ENCODE assay signal across 9 cellular contexts in genomic region chr3:140505256-140505655, GRCh38.
DNase-seq lines count a peak whose midpoint lies in the region; ATAC-seq and TF ChIP-seq lines count a peak whose summit lies in the region.
"Had no signal": no experiment of that assay in that cellular context is flagged by ENCODE, and none has a peak within 500 bp of the region (broad histone marks: within the 10 kb centered on the region; RNA-seq: fewer than 3 reads in every experiment).

No MANE protein-coding gene starts in this region.

- peaks cover 8% of the 10 kb centered on the region for H3K4me1 Mint-ChIP-seq in endothelial cell (ENCODE audit: unreplicated experiment)

- TF ChIP-seq CTCF in endothelial cell (IDR thresholded peaks at IDR 0.05; ENCODE audit: unreplicated experiment) = no peak

- H3K9me3 Mint-ChIP-seq in endothelial cell (ENCODE audit: unreplicated experiment) = no peaks in the 10 kb centered on the region

- no peaks in the 10 kb centered on the region for H3K36me3 Mint-ChIP-seq in endothelial cell (ENCODE audit: low read depth, unreplicated experiment)

- DNase-seq in NCI-H146 (lab: John Stamatoyannopoulos, UW) (peak; percentile 76), kidney glomerular epithelial cell (lab: John Stamatoyannopoulos, UW) (peak; percentile 67), HT-29 (ENCODE audit: low spot score) (no peak), endothelial cell (ENCODE audit: low spot score) (no peak)
- no peak for DNase-seq in stimulated activated CD4-positive, alpha-beta T cell treated with anti-CD3 and anti-CD28 coated beads, Interleukin-2, amount 100 ng/mL, for 48 hours
- DNase-seq: activated naive CD4-positive, alpha-beta T cell treated with anti-CD3 and anti-CD28 coated beads, Interleukin-2, amount 50 U/mL, for 16 hours had no signal

- peaks cover 2% of the 10 kb centered on the region for H3K27me3 Mint-ChIP-seq in endothelial cell (ENCODE audit: unreplicated experiment)

- no peak overlapping the region for H3K27ac Mint-ChIP-seq in endothelial cell (ENCODE audit: unreplicated experiment)

- peak; percentile 66 for ATAC-seq in GM18499 (IDR thresholded peaks at IDR 0.05; ENCODE audit: insufficient read depth, unreplicated experiment)
- ATAC-seq in GM21619 (IDR thresholded peaks at IDR 0.05; ENCODE audit: unreplicated experiment) = peak; percentile 70
- ATAC-seq in HG03571 (IDR thresholded peaks at IDR 0.05; ENCODE audit: unreplicated experiment) = no peak

- no peak overlapping the region for H3K4me3 Mint-ChIP-seq in endothelial cell (ENCODE audit: unreplicated experiment)

Comparison
In these comparisons a context has a peak if more than half of its experiments do, and no peak if none do; other contexts are left out.
1. DNase-seq: peak in NCI-H146 (single experiment) and kidney glomerular epithelial cell (single experiment); none in stimulated activated CD4-positive, alpha-beta T cell treated with anti-CD3 and anti-CD28 coated beads, Interleukin-2, amount 100 ng/mL, for 48 hours (0 of 2), HT-29 (single experiment) and endothelial cell (single experiment).